Comparison of ENCODE assay signal across 21 cellular contexts in genomic region chr3:141291610-141292345, GRCh38.
DNase-seq lines count a peak whose midpoint lies in the region; ATAC-seq and TF ChIP-seq lines count a peak whose summit lies in the region.
"Had no signal": no experiment of that assay in that cellular context is flagged by ENCODE, and none has a peak within 500 bp of the region (broad histone marks: within the 10 kb centered on the region; RNA-seq: fewer than 3 reads in every experiment).

No MANE protein-coding gene starts in this region.

- H3K36me3 ChIP-seq in right atrium auricular region (peaks cover 14% of the 10 kb centered on the region), ovary (no peaks in the 10 kb centered on the region)

- H3K27me3 ChIP-seq in right atrium auricular region, result no peaks in the 10 kb centered on the region
- no peaks in the 10 kb centered on the region for H3K27me3 ChIP-seq in ovary
- H3K27me3 ChIP-seq: left lung had no signal

- H3K4me3 ChIP-seq in right atrium auricular region (no peak overlapping the region), ovary (no peak overlapping the region)
- H3K4me3 ChIP-seq: HAP-1, left lung had no signal

- H3K27me3 Mint-ChIP-seq in activated naive CD8-positive, alpha-beta T cell, result no peaks in the 10 kb centered on the region
- no peaks in the 10 kb centered on the region for H3K27me3 Mint-ChIP-seq in activated naive CD8-positive, alpha-beta T cell treated with anti-CD3 and anti-CD28 coated beads, Interleukin-2, amount 50 U/mL, for 24 hours
- no peaks in the 10 kb centered on the region for H3K27me3 Mint-ChIP-seq in stimulated activated memory B cell treated with anti-CD40 and anti-IgM and Interleukin-4, amounts not matched to agents 10 μg/mL and 1 μg/mL and 100 μg/mL, for 72 hours

- no peaks in the 10 kb centered on the region for H3K9me3 Mint-ChIP-seq in activated naive CD8-positive, alpha-beta T cell (ENCODE audit: low read depth)
- no peaks in the 10 kb centered on the region for H3K9me3 Mint-ChIP-seq in activated naive CD8-positive, alpha-beta T cell treated with anti-CD3 and anti-CD28 coated beads, Interleukin-2, amount 50 U/mL, for 24 hours
- no peaks in the 10 kb centered on the region for H3K9me3 Mint-ChIP-seq in stimulated activated memory B cell treated with anti-CD40 and anti-IgM and Interleukin-4, amounts not matched to agents 10 μg/mL and 1 μg/mL and 100 μg/mL, for 72 hours

- H3K27ac ChIP-seq in right atrium auricular region (peak overlapping the region; percentile 1 to 17), ovary (peak overlapping the region; percentile 27 to 50)
- H3K27ac ChIP-seq: 22Rv1, left lung, RWPE1 had no signal

- no peak for DNase-seq in activated naive CD8-positive, alpha-beta T cell treated with anti-CD3 and anti-CD28 coated beads, Interleukin-2, amount 50 U/mL, for 24 hours
- DNase-seq in right atrium auricular region (ENCODE audit: low spot score) (peak; percentile 56), ovary (peak in 3 of 5 donors; percentile 37 to 63 (median 48)), OCI-M2 (lab: John Stamatoyannopoulos, UW; ENCODE audit: unreplicated experiment) (no peak)
- DNase-seq: activated CD4-positive, alpha-beta T cell treated with anti-CD3 and anti-CD28 coated beads, Interleukin-2, amount 50 U/mL, for 48 hours; activated CD4-positive, CD25-positive, alpha-beta regulatory T cell; activated CD8-positive, alpha-beta memory T cell treated with anti-CD3 and anti-CD28 coated beads, Interleukin-2, amount 50 U/mL, for 48 hours; activated effector memory CD4-positive, alpha-beta T cell treated with anti-CD3 and anti-CD28 coated beads, Interleukin-2, amount 50 U/mL, for 16 hours; DMS53; MV-4-11; NCI-H1694; NCI-H69; stimulated activated CD4-positive, alpha-beta T cell treated with anti-CD3 and anti-CD28 coated beads, Interleukin-15, amount 100 ng/mL, for 24 hours had no signal

- peaks cover 23% of the 10 kb centered on the region for H3K4me1 Mint-ChIP-seq in activated naive CD8-positive, alpha-beta T cell (ENCODE audit: low read depth)
- H3K4me1 Mint-ChIP-seq in activated naive CD8-positive, alpha-beta T cell treated with anti-CD3 and anti-CD28 coated beads, Interleukin-2, amount 50 U/mL, for 24 hours, result peaks cover 17% of the 10 kb centered on the region
- H3K4me1 Mint-ChIP-seq in stimulated activated memory B cell treated with anti-CD40 and anti-IgM and Interleukin-4, amounts not matched to agents 10 μg/mL and 1 μg/mL and 100 μg/mL, for 72 hours, result peaks cover 7% of the 10 kb centered on the region

- WGBS in ovary, 3 donors, result 12 to 24% (median 23%) methylated on average over 12 of the region's 12 CpGs

- intact Hi-C loops in ovary (cut with DNase I), result no loop called here

- TF ChIP-seq CTCF in right atrium auricular region (IDR thresholded peaks at IDR 0.05) (no peak), ovary (IDR thresholded peaks at IDR 0.05) (no peak)

- H3K36me3 Mint-ChIP-seq in activated naive CD8-positive, alpha-beta T cell, result peaks cover 13% of the 10 kb centered on the region
- H3K36me3 Mint-ChIP-seq in activated naive CD8-positive, alpha-beta T cell treated with anti-CD3 and anti-CD28 coated beads, Interleukin-2, amount 50 U/mL, for 24 hours (ENCODE audit: low read depth), result peaks cover 8% of the 10 kb centered on the region
- peaks cover 5% of the 10 kb centered on the region for H3K36me3 Mint-ChIP-seq in stimulated activated memory B cell treated with anti-CD40 and anti-IgM and Interleukin-4, amounts not matched to agents 10 μg/mL and 1 μg/mL and 100 μg/mL, for 72 hours

- H3K4me3 Mint-ChIP-seq in activated naive CD8-positive, alpha-beta T cell, result no peak overlapping the region
- no peak overlapping the region for H3K4me3 Mint-ChIP-seq in activated naive CD8-positive, alpha-beta T cell treated with anti-CD3 and anti-CD28 coated beads, Interleukin-2, amount 50 U/mL, for 24 hours
- no peak overlapping the region for H3K4me3 Mint-ChIP-seq in stimulated activated memory B cell treated with anti-CD40 and anti-IgM and Interleukin-4, amounts not matched to agents 10 μg/mL and 1 μg/mL and 100 μg/mL, for 72 hours

- no peak for TF ChIP-seq EP300 in ovary (IDR thresholded peaks at IDR 0.05)

- no peak for ATAC-seq in activated naive CD8-positive, alpha-beta T cell treated with anti-CD3 and anti-CD28 coated beads, Interleukin-2, amount 50 U/mL, for 24 hours
- ATAC-seq in GM21360 (IDR thresholded peaks at IDR 0.05; ENCODE audit: unreplicated experiment) (no peak), HG02678 (IDR thresholded peaks at IDR 0.05; ENCODE audit: unreplicated experiment) (no peak)
- no peak for ATAC-seq in stimulated activated memory B cell treated with anti-CD40 and anti-IgM and Interleukin-4, amounts not matched to agents 10 μg/mL and 1 μg/mL and 100 μg/mL, for 72 hours
- ATAC-seq: left lung had no signal

- H3K27ac Mint-ChIP-seq in activated naive CD8-positive, alpha-beta T cell, result peak overlapping the region; percentile 6
- no peak overlapping the region for H3K27ac Mint-ChIP-seq in activated naive CD8-positive, alpha-beta T cell treated with anti-CD3 and anti-CD28 coated beads, Interleukin-2, amount 50 U/mL, for 24 hours
- H3K27ac Mint-ChIP-seq in stimulated activated memory B cell treated with anti-CD40 and anti-IgM and Interleukin-4, amounts not matched to agents 10 μg/mL and 1 μg/mL and 100 μg/mL, for 72 hours, result no peak overlapping the region

- H3K4me1 ChIP-seq in right atrium auricular region, result peaks cover 0 to 32% of the 10 kb centered on the region in 2 donors
- H3K4me1 ChIP-seq in ovary (ENCODE audit: insufficient read depth), result peaks cover 17% of the 10 kb centered on the region
- H3K4me1 ChIP-seq: HAP-1 had no signal

- H3K9me3 ChIP-seq in right atrium auricular region, result no peaks in the 10 kb centered on the region
- no peaks in the 10 kb centered on the region for H3K9me3 ChIP-seq in ovary
- H3K9me3 ChIP-seq: HAP-1, left lung had no signal

- no peak for TF ChIP-seq POLR2A in ovary (IDR thresholded peaks at IDR 0.05)

Comparison
In these comparisons a context has a peak if more than half of its experiments do, and no peak if none do; other contexts are left out.
1. DNase-seq: peak in right atrium auricular region (single experiment) and ovary (3 of 5); none in activated naive CD8-positive, alpha-beta T cell treated with anti-CD3 and anti-CD28 coated beads, Interleukin-2, amount 50 U/mL, for 24 hours (single experiment) and OCI-M2 (single experiment).